ENCODE assay signal across 1 cellular context in the genomic region with DNA sequence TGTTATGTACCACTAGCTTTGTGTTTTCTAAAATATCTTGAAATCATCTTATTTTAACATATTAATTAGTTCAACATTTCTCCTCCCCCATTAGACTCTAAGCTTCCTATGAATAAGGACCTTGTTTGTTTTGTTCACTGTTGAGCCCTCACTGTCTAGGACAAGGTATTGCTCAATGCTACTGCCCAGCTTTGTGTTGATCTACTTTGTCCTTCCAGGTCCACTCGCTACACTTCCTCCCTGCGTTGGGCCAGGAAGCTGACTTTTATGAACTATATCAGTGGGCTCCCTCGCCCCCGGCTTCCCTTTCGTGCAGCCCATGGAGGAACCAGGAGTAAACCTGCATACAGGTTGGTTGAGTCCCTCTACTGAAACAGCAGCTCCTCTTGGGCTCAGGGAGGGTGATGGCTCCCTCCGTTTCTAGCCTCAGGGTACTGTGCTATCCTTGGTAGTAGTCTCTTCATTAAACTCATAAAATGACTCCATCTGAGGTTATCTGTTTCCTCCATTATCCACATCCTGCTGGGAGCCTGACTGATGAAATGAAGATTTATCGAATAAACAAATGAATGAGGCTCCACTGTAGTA.
TF ChIP-seq lines count a peak whose summit lies in the region.

No MANE protein-coding gene starts in this region.

TF ChIP-seq in HepG2, 621 proteins besides CTCF, POLR2A, EP300 and RAD21 (continued from another document and continues in another):
- TF ChIP-seq ZBTB38 (CRISPR knock-in tag; IDR thresholded peaks at IDR 0.05) (no peak), TSC22D2 (CRISPR knock-in tag; IDR thresholded peaks at IDR 0.05; ENCODE audit: borderline replicate concordance) (no peak), MED13 (CRISPR knock-in tag; IDR thresholded peaks at IDR 0.05) (no peak), ZNF230 (CRISPR knock-in tag; IDR thresholded peaks at IDR 0.05) (no peak), PTBP1 (IDR thresholded peaks at IDR 0.05; ENCODE audit: low read depth, low read length, poor library complexity, severe bottlenecking) (no peak), JUND (CRISPR knock-in tag; IDR thresholded peaks at IDR 0.05) (no peak), HNRNPLL (IDR thresholded peaks at IDR 0.05; ENCODE audit: low read depth, low read length, poor library complexity, severe bottlenecking) (no peak), ZC3H13 (CRISPR knock-in tag; IDR thresholded peaks at IDR 0.05) (no peak), SAP130 (CRISPR knock-in tag; IDR thresholded peaks at IDR 0.05; ENCODE audit: low read depth) (0 out of 2 replicates have a peak, but pooled peaks have one; percentile 23), SIX4 (CRISPR knock-in tag; IDR thresholded peaks at IDR 0.05) (no peak), NFKBIZ (CRISPR knock-in tag; IDR thresholded peaks at IDR 0.05) (no peak), SETDB1 (CRISPR knock-in tag; IDR thresholded peaks at IDR 0.05; ENCODE audit: borderline replicate concordance) (peak; percentile 82; the same call in 1 of the 2 replicates), EZH2 (conservative IDR thresholded peaks at IDR 0.05; ENCODE audit: low read depth, low read length) (no peak), ARNT (IDR thresholded peaks at IDR 0.05) (no peak), MAF1 (CRISPR knock-in tag; IDR thresholded peaks at IDR 0.05; ENCODE audit: borderline replicate concordance) (no peak), SOX6 (IDR thresholded peaks at IDR 0.05) (no peak), SOX6 (CRISPR knock-in tag; IDR thresholded peaks at IDR 0.05) (no peak; the same call in 1 of the 2 replicates), YEATS2 (CRISPR knock-in tag; IDR thresholded peaks at IDR 0.05; ENCODE audit: borderline replicate concordance) (no peak), ZNF121 (CRISPR knock-in tag; IDR thresholded peaks at IDR 0.05) (peak; percentile 25; the same call in 1 of the 2 replicates), ZNF891 (CRISPR knock-in tag; IDR thresholded peaks at IDR 0.05) (no peak), ZNF598 (CRISPR knock-in tag; IDR thresholded peaks at IDR 0.05; ENCODE audit: borderline replicate concordance) (no peak), ZNF225 (CRISPR knock-in tag; IDR thresholded peaks at IDR 0.05) (no peak), ZNF3 (CRISPR knock-in tag; IDR thresholded peaks at IDR 0.05) (no peak), ZBTB1 (CRISPR knock-in tag; IDR thresholded peaks at IDR 0.05; ENCODE audit: borderline replicate concordance) (no peak), HNRNPH1 (optimal IDR thresholded peaks at IDR 0.05; ENCODE audit: low read depth, low read length) (no peak), CENPX (CRISPR knock-in tag; IDR thresholded peaks at IDR 0.05) (no peak), ZNF224 (CRISPR knock-in tag; IDR thresholded peaks at IDR 0.05) (no peak), ZNF207 (IDR thresholded peaks at IDR 0.05; ENCODE audit: borderline replicate concordance) (no peak), ZNF510 (CRISPR knock-in tag; IDR thresholded peaks at IDR 0.05; ENCODE audit: low read depth) (no peak), ZNF343 (CRISPR knock-in tag; IDR thresholded peaks at IDR 0.05) (no peak), ZNF124 (CRISPR knock-in tag; IDR thresholded peaks at IDR 0.05) (no peak), SP4 (CRISPR knock-in tag; IDR thresholded peaks at IDR 0.05) (no peak), SALL2 (CRISPR knock-in tag; IDR thresholded peaks at IDR 0.05) (no peak), ZFP62 (CRISPR knock-in tag; IDR thresholded peaks at IDR 0.05) (no peak), NR3C1 (CRISPR knock-in tag; IDR thresholded peaks at IDR 0.05) (no peak), SMARCE1 (IDR thresholded peaks at IDR 0.05; ENCODE audit: borderline replicate concordance) (no peak), JUNB (CRISPR knock-in tag; IDR thresholded peaks at IDR 0.05; ENCODE audit: borderline replicate concordance) (no peak), MAFG (CRISPR knock-in tag; IDR thresholded peaks at IDR 0.05) (no peak), SP140L (CRISPR knock-in tag; IDR thresholded peaks at IDR 0.05; ENCODE audit: borderline replicate concordance) (no peak), SCMH1 (CRISPR knock-in tag; IDR thresholded peaks at IDR 0.05; ENCODE audit: borderline replicate concordance) (no peak), KLF13 (CRISPR knock-in tag; IDR thresholded peaks at IDR 0.05) (no peak), PLRG1 (conservative IDR thresholded peaks at IDR 0.05) (no peak), ZNF558 (CRISPR knock-in tag; IDR thresholded peaks at IDR 0.05; ENCODE audit: borderline replicate concordance) (no peak), STAT5B (CRISPR knock-in tag; IDR thresholded peaks at IDR 0.05) (no peak)
- TF ChIP-seq, protein P1, sequence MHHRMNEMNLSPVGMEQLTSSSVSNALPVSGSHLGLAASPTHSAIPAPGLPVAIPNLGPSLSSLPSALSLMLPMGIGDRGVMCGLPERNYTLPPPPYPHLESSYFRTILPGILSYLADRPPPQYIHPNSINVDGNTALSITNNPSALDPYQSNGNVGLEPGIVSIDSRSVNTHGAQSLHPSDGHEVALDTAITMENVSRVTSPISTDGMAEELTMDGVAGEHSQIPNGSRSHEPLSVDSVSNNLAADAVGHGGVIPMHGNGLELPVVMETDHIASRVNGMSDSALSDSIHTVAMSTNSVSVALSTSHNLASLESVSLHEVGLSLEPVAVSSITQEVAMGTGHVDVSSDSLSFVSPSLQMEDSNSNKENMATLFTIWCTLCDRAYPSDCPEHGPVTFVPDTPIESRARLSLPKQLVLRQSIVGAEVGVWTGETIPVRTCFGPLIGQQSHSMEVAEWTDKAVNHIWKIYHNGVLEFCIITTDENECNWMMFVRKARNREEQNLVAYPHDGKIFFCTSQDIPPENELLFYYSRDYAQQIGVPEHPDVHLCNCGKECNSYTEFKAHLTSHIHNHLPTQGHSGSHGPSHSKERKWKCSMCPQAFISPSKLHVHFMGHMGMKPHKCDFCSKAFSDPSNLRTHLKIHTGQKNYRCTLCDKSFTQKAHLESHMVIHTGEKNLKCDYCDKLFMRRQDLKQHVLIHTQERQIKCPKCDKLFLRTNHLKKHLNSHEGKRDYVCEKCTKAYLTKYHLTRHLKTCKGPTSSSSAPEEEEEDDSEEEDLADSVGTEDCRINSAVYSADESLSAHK (CRISPR knock-in tag; IDR thresholded peaks at IDR 0.05; ENCODE audit: borderline replicate concordance) = no peak
- TF ChIP-seq, protein P2, sequence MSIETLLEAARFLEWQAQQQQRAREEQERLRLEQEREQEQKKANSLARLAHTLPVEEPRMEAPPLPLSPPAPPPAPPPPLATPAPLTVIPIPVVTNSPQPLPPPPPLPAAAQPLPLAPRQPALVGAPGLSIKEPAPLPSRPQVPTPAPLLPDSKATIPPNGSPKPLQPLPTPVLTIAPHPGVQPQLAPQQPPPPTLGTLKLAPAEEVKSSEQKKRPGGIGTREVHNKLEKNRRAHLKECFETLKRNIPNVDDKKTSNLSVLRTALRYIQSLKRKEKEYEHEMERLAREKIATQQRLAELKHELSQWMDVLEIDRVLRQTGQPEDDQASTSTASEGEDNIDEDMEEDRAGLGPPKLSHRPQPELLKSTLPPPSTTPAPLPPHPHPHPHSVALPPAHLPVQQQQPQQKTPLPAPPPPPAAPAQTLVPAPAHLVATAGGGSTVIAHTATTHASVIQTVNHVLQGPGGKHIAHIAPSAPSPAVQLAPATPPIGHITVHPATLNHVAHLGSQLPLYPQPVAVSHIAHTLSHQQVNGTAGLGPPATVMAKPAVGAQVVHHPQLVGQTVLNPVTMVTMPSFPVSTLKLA (IDR thresholded peaks at IDR 0.05) = no peak
- TF ChIP-seq, protein P3, sequence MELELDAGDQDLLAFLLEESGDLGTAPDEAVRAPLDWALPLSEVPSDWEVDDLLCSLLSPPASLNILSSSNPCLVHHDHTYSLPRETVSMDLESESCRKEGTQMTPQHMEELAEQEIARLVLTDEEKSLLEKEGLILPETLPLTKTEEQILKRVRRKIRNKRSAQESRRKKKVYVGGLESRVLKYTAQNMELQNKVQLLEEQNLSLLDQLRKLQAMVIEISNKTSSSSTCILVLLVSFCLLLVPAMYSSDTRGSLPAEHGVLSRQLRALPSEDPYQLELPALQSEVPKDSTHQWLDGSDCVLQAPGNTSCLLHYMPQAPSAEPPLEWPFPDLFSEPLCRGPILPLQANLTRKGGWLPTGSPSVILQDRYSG (CRISPR knock-in tag; IDR thresholded peaks at IDR 0.05) = no peak
- TF ChIP-seq, protein P4, sequence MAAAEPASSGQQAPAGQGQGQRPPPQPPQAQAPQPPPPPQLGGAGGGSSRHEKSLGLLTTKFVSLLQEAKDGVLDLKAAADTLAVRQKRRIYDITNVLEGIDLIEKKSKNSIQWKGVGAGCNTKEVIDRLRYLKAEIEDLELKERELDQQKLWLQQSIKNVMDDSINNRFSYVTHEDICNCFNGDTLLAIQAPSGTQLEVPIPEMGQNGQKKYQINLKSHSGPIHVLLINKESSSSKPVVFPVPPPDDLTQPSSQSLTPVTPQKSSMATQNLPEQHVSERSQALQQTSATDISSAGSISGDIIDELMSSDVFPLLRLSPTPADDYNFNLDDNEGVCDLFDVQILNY (CRISPR knock-in tag; conservative IDR thresholded peaks at IDR 0.05) = no peak
- TF ChIP-seq, protein P5, sequence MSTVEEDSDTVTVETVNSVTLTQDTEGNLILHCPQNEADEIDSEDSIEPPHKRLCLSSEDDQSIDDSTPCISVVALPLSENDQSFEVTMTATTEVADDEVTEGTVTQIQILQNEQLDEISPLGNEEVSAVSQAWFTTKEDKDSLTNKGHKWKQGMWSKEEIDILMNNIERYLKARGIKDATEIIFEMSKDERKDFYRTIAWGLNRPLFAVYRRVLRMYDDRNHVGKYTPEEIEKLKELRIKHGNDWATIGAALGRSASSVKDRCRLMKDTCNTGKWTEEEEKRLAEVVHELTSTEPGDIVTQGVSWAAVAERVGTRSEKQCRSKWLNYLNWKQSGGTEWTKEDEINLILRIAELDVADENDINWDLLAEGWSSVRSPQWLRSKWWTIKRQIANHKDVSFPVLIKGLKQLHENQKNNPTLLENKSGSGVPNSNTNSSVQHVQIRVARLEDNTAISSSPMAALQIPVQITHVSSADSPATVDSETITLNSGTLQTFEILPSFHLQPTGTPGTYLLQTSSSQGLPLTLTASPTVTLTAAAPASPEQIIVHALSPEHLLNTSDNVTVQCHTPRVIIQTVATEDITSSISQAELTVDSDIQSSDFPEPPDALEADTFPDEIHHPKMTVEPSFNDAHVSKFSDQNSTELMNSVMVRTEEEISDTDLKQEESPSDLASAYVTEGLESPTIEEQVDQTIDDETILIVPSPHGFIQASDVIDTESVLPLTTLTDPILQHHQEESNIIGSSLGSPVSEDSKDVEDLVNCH (CRISPR knock-in tag; IDR thresholded peaks at IDR 0.05) = no peak
- TF ChIP-seq, protein P6, sequence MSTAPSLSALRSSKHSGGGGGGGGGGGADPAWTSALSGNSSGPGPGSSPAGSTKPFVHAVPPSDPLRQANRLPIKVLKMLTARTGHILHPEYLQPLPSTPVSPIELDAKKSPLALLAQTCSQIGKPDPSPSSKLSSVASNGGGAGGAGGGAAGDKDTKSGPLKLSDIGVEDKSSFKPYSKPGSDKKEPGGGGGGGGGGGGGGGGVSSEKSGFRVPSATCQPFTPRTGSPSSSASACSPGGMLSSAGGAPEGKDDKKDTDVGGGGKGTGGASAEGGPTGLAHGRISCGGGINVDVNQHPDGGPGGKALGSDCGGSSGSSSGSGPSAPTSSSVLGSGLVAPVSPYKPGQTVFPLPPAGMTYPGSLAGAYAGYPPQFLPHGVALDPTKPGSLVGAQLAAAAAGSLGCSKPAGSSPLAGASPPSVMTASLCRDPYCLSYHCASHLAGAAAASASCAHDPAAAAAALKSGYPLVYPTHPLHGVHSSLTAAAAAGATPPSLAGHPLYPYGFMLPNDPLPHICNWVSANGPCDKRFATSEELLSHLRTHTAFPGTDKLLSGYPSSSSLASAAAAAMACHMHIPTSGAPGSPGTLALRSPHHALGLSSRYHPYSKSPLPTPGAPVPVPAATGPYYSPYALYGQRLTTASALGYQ (CRISPR knock-in tag; IDR thresholded peaks at IDR 0.05) = no peak
- TF ChIP-seq, protein P7, sequence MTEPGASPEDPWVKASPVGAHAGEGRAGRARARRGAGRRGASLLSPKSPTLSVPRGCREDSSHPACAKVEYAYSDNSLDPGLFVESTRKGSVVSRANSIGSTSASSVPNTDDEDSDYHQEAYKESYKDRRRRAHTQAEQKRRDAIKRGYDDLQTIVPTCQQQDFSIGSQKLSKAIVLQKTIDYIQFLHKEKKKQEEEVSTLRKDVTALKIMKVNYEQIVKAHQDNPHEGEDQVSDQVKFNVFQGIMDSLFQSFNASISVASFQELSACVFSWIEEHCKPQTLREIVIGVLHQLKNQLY (CRISPR knock-in tag; IDR thresholded peaks at IDR 0.05) = no peak
- TF ChIP-seq, protein P8, sequence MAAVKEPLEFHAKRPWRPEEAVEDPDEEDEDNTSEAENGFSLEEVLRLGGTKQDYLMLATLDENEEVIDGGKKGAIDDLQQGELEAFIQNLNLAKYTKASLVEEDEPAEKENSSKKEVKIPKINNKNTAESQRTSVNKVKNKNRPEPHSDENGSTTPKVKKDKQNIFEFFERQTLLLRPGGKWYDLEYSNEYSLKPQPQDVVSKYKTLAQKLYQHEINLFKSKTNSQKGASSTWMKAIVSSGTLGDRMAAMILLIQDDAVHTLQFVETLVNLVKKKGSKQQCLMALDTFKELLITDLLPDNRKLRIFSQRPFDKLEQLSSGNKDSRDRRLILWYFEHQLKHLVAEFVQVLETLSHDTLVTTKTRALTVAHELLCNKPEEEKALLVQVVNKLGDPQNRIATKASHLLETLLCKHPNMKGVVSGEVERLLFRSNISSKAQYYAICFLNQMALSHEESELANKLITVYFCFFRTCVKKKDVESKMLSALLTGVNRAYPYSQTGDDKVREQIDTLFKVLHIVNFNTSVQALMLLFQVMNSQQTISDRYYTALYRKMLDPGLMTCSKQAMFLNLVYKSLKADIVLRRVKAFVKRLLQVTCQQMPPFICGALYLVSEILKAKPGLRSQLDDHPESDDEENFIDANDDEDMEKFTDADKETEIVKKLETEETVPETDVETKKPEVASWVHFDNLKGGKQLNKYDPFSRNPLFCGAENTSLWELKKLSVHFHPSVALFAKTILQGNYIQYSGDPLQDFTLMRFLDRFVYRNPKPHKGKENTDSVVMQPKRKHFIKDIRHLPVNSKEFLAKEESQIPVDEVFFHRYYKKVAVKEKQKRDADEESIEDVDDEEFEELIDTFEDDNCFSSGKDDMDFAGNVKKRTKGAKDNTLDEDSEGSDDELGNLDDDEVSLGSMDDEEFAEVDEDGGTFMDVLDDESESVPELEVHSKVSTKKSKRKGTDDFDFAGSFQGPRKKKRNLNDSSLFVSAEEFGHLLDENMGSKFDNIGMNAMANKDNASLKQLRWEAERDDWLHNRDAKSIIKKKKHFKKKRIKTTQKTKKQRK (IDR thresholded peaks at IDR 0.05; ENCODE audit: low read length) = no peak
- TF ChIP-seq, protein P9, sequence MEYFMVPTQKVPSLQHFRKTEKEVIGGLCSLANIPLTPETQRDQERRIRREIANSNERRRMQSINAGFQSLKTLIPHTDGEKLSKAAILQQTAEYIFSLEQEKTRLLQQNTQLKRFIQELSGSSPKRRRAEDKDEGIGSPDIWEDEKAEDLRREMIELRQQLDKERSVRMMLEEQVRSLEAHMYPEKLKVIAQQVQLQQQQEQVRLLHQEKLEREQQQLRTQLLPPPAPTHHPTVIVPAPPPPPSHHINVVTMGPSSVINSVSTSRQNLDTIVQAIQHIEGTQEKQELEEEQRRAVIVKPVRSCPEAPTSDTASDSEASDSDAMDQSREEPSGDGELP (IDR thresholded peaks at IDR 0.05; ENCODE audit: borderline replicate concordance, low read depth) = no peak
